23 cellular contexts compared by ENCODE assay signal in genomic region chr22:27089303-27089702, GRCh38.
"Had no signal": no experiment of that assay in that cellular context is flagged by ENCODE, and none has a peak within 500 bp of the region (broad histone marks: within the 10 kb centered on the region; RNA-seq: fewer than 3 reads in every experiment).

No MANE protein-coding gene starts in this region.

- ATAC-seq: K562, Panc1, PC-3, T-cell had no signal

- H3K27ac ChIP-seq: HL-60, KMS-11, RWPE1, SJCRH30 had no signal

- H3K9me3 ChIP-seq: SJCRH30 had no signal

- H3K4me3 ChIP-seq: K562, SJCRH30 had no signal

- DNase-seq: Kasumi-1; MM.1S; NCI-H1092 treated with DMSO at 0.1 percent for 48 hours; NCI-H1417 treated with DMSO at 0.1 percent for 48 hours; NCI-H146; NCI-H187 treated with DMSO at 0.1 percent for 48 hours; NCI-H2029 treated with DMSO at 0.1 percent for 48 hours; NCI-H226; NCI-H524; NCI-H526 treated with DMSO at 0.1 percent for 48 hours; NCI-H748 treated with DMSO at 0.1 percent for 48 hours; NK-92 treated with Interleukin-12 subunit alpha and Interleukin-12 subunit beta, amount 100 ng/mL, for 24 hours; PC-3; SHP77 treated with DMSO at 0.1 percent for 48 hours; SJCRH30; SW 1271; T-cell had no signal

- FAIRE-seq: HTR-8/SVneo, K562 had no signal

- H3K4me2 ChIP-seq: KMS-11 had no signal

- H3K27me3 ChIP-seq: SJCRH30 had no signal

- H3K9ac ChIP-seq: KMS-11 had no signal

- H3K36me3 ChIP-seq: SJCRH30 had no signal
